1 cellular context compared by ENCODE assay signal in the genomic region with DNA sequence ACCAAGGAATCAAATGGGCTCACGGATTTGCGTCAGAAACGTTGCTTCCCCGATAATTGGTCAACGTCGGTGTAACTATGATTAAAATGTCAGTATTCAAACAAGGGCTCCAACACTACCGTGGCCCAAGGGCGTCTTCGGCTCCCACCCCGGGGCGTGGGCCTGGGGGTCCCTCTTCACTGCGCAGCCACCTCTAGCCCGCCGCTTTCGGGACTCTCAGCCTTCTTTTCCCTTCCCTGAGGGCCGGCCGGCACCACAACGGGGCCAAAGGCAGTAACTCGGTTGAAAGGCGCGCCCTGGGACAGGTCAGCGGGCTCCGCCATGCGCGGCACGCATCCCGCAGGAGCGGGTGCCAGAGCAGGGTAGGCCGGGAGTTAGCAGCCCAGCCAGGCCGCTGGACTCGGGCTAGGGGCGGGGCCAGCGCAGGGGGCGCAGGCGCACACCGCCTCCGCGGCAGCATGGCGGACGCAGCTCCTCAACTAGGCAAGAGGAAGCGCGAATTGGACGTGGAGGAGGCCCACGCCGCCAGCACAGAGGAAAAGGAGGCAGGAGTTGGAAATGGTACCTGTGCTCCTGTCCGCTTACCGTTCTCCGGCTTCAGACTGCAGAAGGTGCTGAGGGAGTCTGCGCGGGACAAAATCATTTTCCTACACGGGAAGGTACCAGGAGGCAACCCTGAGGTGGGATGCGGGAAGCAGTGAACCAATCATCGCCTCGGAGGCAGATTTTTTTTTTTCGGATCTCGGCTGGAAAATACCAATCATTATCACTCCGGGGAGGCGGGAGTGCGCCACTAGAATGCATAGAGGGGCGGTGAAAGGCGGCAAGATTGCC.
TF ChIP-seq lines count a peak whose summit lies in the region.

TSS of gene DCPS (plus strand) at position 438 of the 834 bp plus-strand sequence. CDS start at position 459, 21 bp downstream.

TF ChIP-seq in K562, 482 proteins besides CTCF, POLR2A, EP300 and RAD21 (continued from another document and continues in another):
- TF ChIP-seq MNT (conservative IDR thresholded peaks at IDR 0.05), result peak; percentile 66 to 80
- no peak for TF ChIP-seq FOXA1 (IDR thresholded peaks at IDR 0.05; ENCODE audit: borderline replicate concordance)
- TF ChIP-seq ETV6 (IDR thresholded peaks at IDR 0.05; ENCODE audit: borderline replicate concordance in 1 of 2, low read depth in 2 of 2, low read length in 1 of 2), result no peak
- no peak for TF ChIP-seq ETV6 (CRISPR knock-in tag; IDR thresholded peaks at IDR 0.05; ENCODE audit: borderline replicate concordance)
- TF ChIP-seq SNIP1 (IDR thresholded peaks at IDR 0.05; ENCODE audit: low read depth), result no peak
- 0 out of 2 replicates have a peak, but pooled peaks have one; percentile 5 for TF ChIP-seq CEBPG (CRISPR knock-in tag; IDR thresholded peaks at IDR 0.05)
- TF ChIP-seq CEBPG (tag; conservative IDR thresholded peaks at IDR 0.05 in 1 of 2, IDR thresholded peaks at IDR 0.05 in 1 of 2), result no peak
- no peak for TF ChIP-seq DACH1 (IDR thresholded peaks at IDR 0.05; ENCODE audit: partially characterized antibody)
- peak; percentile 83 for TF ChIP-seq POLR2AphosphoS5 (IDR thresholded peaks at IDR 0.05; ENCODE audit: control insufficient read depth, insufficient read depth, low read depth, low read length)
- peak; percentile 67 for TF ChIP-seq RBBP5 (IDR thresholded peaks at IDR 0.05; ENCODE audit: borderline replicate concordance, insufficient read depth, low read length, poor library complexity, severe bottlenecking)
- TF ChIP-seq, protein P1, sequence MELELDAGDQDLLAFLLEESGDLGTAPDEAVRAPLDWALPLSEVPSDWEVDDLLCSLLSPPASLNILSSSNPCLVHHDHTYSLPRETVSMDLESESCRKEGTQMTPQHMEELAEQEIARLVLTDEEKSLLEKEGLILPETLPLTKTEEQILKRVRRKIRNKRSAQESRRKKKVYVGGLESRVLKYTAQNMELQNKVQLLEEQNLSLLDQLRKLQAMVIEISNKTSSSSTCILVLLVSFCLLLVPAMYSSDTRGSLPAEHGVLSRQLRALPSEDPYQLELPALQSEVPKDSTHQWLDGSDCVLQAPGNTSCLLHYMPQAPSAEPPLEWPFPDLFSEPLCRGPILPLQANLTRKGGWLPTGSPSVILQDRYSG (tag; conservative IDR thresholded peaks at IDR 0.05; ENCODE audit: low read depth), result 0 out of 2 replicates have a peak, but pooled peaks have one; percentile 70
- no peak for TF ChIP-seq ASH1L (IDR thresholded peaks at IDR 0.05; ENCODE audit: borderline replicate concordance, low read depth, partially characterized antibody)
- TF ChIP-seq ZNF764 (CRISPR knock-in tag; IDR thresholded peaks at IDR 0.05; ENCODE audit: low read depth), result no peak
- peak; percentile 65; the same call in 1 of the 2 replicates for TF ChIP-seq ZBTB7A (IDR thresholded peaks at IDR 0.05; ENCODE audit: borderline replicate concordance, control insufficient read depth, low read depth, low read length)
- no peak for TF ChIP-seq ZNF217 (CRISPR knock-in tag; IDR thresholded peaks at IDR 0.05)
- TF ChIP-seq SRF (CRISPR knock-in tag; IDR thresholded peaks at IDR 0.05), result peak in 1 of 2 experiments; percentile 39; a peak in 1 of 4 replicates
- TF ChIP-seq TFAP4 (CRISPR knock-in tag; IDR thresholded peaks at IDR 0.05; ENCODE audit: borderline replicate concordance), result peak; percentile 86
- TF ChIP-seq PHB (CRISPR knock-in tag; IDR thresholded peaks at IDR 0.05), result no peak
- TF ChIP-seq, protein P2, sequence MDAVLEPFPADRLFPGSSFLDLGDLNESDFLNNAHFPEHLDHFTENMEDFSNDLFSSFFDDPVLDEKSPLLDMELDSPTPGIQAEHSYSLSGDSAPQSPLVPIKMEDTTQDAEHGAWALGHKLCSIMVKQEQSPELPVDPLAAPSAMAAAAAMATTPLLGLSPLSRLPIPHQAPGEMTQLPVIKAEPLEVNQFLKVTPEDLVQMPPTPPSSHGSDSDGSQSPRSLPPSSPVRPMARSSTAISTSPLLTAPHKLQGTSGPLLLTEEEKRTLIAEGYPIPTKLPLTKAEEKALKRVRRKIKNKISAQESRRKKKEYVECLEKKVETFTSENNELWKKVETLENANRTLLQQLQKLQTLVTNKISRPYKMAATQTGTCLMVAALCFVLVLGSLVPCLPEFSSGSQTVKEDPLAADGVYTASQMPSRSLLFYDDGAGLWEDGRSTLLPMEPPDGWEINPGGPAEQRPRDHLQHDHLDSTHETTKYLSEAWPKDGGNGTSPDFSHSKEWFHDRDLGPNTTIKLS (IDR thresholded peaks at IDR 0.05; ENCODE audit: borderline replicate concordance, low read depth), result no peak; the same call in 1 of the 2 replicates
- TF ChIP-seq, protein P3, sequence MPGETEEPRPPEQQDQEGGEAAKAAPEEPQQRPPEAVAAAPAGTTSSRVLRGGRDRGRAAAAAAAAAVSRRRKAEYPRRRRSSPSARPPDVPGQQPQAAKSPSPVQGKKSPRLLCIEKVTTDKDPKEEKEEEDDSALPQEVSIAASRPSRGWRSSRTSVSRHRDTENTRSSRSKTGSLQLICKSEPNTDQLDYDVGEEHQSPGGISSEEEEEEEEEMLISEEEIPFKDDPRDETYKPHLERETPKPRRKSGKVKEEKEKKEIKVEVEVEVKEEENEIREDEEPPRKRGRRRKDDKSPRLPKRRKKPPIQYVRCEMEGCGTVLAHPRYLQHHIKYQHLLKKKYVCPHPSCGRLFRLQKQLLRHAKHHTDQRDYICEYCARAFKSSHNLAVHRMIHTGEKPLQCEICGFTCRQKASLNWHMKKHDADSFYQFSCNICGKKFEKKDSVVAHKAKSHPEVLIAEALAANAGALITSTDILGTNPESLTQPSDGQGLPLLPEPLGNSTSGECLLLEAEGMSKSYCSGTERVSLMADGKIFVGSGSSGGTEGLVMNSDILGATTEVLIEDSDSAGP (CRISPR knock-in tag; IDR thresholded peaks at IDR 0.05), result peak; percentile 24; the same call in 1 of the 2 replicates
- TF ChIP-seq CREB1 (IDR thresholded peaks at IDR 0.05), result no peak; the same call in 1 of the 2 replicates
- TF ChIP-seq CREB1 (CRISPR knock-in tag; IDR thresholded peaks at IDR 0.05), result peak; percentile 43; the same call in 1 of the 2 replicates
- peak; percentile 74 to 96 for TF ChIP-seq MAZ (CRISPR knock-in tag; conservative IDR thresholded peaks at IDR 0.05 in 1 of 2, IDR thresholded peaks at IDR 0.05 in 1 of 2)
- no peak for TF ChIP-seq SP2 (IDR thresholded peaks at IDR 0.05; ENCODE audit: extremely low read depth, low read depth, low read length, poor library complexity, severe bottlenecking)
- TF ChIP-seq, protein P4, sequence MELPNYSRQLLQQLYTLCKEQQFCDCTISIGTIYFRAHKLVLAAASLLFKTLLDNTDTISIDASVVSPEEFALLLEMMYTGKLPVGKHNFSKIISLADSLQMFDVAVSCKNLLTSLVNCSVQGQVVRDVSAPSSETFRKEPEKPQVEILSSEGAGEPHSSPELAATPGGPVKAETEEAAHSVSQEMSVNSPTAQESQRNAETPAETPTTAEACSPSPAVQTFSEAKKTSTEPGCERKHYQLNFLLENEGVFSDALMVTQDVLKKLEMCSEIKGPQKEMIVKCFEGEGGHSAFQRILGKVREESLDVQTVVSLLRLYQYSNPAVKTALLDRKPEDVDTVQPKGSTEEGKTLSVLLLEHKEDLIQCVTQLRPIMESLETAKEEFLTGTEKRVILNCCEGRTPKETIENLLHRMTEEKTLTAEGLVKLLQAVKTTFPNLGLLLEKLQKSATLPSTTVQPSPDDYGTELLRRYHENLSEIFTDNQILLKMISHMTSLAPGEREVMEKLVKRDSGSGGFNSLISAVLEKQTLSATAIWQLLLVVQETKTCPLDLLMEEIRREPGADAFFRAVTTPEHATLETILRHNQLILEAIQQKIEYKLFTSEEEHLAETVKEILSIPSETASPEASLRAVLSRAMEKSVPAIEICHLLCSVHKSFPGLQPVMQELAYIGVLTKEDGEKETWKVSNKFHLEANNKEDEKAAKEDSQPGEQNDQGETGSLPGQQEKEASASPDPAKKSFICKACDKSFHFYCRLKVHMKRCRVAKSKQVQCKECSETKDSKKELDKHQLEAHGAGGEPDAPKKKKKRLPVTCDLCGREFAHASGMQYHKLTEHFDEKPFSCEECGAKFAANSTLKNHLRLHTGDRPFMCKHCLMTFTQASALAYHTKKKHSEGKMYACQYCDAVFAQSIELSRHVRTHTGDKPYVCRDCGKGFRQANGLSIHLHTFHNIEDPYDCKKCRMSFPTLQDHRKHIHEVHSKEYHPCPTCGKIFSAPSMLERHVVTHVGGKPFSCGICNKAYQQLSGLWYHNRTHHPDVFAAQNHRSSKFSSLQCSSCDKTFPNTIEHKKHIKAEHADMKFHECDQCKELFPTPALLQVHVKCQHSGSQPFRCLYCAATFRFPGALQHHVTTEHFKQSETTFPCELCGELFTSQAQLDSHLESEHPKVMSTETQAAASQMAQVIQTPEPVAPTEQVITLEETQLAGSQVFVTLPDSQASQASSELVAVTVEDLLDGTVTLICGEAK (IDR thresholded peaks at IDR 0.05), result peak; percentile 46; the same call in 1 of the 2 replicates
- TF ChIP-seq, protein P4 (CRISPR knock-in tag; IDR thresholded peaks at IDR 0.05), result no peak
- TF ChIP-seq AFF4 (CRISPR knock-in tag; IDR thresholded peaks at IDR 0.05), result peak; percentile 69; the same call in 1 of the 2 replicates
- peak; percentile 40; the same call in 1 of the 2 replicates for TF ChIP-seq JUN (IDR thresholded peaks at IDR 0.05; ENCODE audit: borderline replicate concordance, low read depth, low read length)
- no peak; the same call in 1 of the 2 replicates for TF ChIP-seq JUN (CRISPR knock-in tag; IDR thresholded peaks at IDR 0.05; ENCODE audit: borderline replicate concordance)
